In the genomic region with DNA sequence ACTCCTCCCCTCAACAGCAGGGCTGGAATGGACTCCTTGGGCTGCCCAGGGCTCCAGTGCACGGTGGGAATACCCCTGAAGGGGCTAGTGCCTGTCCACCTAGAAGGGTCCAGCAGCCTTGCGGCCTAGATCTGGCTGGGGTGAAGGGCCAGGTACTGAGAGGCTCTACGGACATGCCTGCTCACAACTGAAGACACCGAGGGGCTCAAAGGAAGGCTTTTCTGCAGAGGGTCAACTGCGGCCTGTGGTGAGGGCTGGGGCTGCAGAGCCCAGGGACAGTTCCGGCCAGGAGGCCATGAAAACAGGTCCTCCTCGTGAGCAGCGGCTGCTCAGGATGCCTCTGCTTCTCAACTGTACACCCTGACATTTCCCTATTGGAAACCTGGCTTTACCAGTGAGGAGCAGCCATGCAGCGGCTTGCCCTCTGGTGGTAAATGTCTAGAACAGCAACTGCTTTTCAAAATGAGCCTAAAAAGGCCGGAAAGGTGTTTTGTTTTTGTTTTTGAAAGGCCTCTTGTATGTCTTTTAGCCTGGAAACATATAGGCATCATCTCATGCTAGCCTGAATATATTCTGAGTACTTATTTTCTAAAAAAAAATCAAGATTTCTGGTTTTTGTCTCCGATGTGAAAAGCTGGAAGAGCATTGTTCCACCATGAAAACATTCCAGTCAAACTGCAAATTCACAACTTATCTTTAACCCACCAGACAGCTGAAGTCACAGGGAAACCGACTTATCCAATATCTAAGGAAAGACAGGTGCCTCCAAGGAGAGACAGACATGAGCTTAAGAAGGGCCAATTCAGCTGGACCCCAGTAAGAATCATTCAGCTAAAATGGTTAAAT, we compare ENCODE assay signal across 8 cellular contexts.
DNase-seq lines count a peak whose midpoint lies in the region; ATAC-seq and TF ChIP-seq lines count a peak whose summit lies in the region.

No MANE protein-coding gene starts in this region.

- H3K4me1 Mint-ChIP-seq in activated T-cell treated with anti-CD3 and anti-CD28 coated beads, Interleukin-2, amount 50 U/mL, for 4 hours (ENCODE audit: low read depth) = peaks cover 31% of the 10 kb centered on the region

- DNase-seq in AG09319 (ENCODE audit: extremely low read depth, low read depth) (no peak), GM06990 (ENCODE audit: extremely low read depth, insufficient read length) (peak; percentile 46), NCI-H345 treated with DMSO at 0.1 percent for 48 hours (lab: John Stamatoyannopoulos, UW; ENCODE audit: unreplicated experiment) (peak; percentile 1), germinal center (ENCODE audit: low spot score) (peak; percentile 77), NCI-H1048 (lab: John Stamatoyannopoulos, UW) (no peak)
- DNase-seq in activated T-cell treated with anti-CD3 and anti-CD28 coated beads, Interleukin-2, amount 50 U/mL, for 4 hours = peak; percentile 36

- no peak overlapping the region for H3K4me2 ChIP-seq in parathyroid adenoma (ENCODE audit: low read length)

- H3K9me3 ChIP-seq in parathyroid adenoma (ENCODE audit: control insufficient read depth, low read length) = no peaks in the 10 kb centered on the region

- TF ChIP-seq CTCF in AG09319 (IDR thresholded peaks at IDR 0.05; ENCODE audit: low read depth, low read length) = peak; percentile 90
- peak; percentile 89 for TF ChIP-seq CTCF in GM06990 (IDR thresholded peaks at IDR 0.05; ENCODE audit: insufficient read depth, low read length, poor library complexity, severe bottlenecking)
- peak; percentile 73 for TF ChIP-seq CTCF in parathyroid adenoma (IDR thresholded peaks at IDR 0.05)

- no peaks in the 10 kb centered on the region for H3K79me2 ChIP-seq in parathyroid adenoma

- no peaks in the 10 kb centered on the region for H3K4me1 ChIP-seq in parathyroid adenoma

- H3K36me3 ChIP-seq in GM06990 (ENCODE audit: control insufficient read depth, insufficient read depth, low read length) (no peaks in the 10 kb centered on the region), parathyroid adenoma (ENCODE audit: control insufficient read depth, insufficient read depth, low read length) (no peaks in the 10 kb centered on the region)

- no peak overlapping the region for H3K4me3 Mint-ChIP-seq in activated T-cell treated with anti-CD3 and anti-CD28 coated beads, Interleukin-2, amount 50 U/mL, for 4 hours

- no peaks in the 10 kb centered on the region for H3K36me3 Mint-ChIP-seq in activated T-cell treated with anti-CD3 and anti-CD28 coated beads, Interleukin-2, amount 50 U/mL, for 4 hours (ENCODE audit: insufficient read depth)

- H3K27ac ChIP-seq in parathyroid adenoma = no peak overlapping the region

- peaks cover 22% of the 10 kb centered on the region for H3K9me3 Mint-ChIP-seq in activated T-cell treated with anti-CD3 and anti-CD28 coated beads, Interleukin-2, amount 50 U/mL, for 4 hours

- no peaks in the 10 kb centered on the region for H3K27me3 Mint-ChIP-seq in activated T-cell treated with anti-CD3 and anti-CD28 coated beads, Interleukin-2, amount 50 U/mL, for 4 hours (ENCODE audit: low read depth)

- ATAC-seq in activated T-cell treated with anti-CD3 and anti-CD28 coated beads, Interleukin-2, amount 50 U/mL, for 4 hours = peak in 1 of 2 donors; percentile 39
- no peak for ATAC-seq in HG02884 (IDR thresholded peaks at IDR 0.05; ENCODE audit: unreplicated experiment)

- no peaks in the 10 kb centered on the region for H3K27me3 ChIP-seq in GM06990 (replicated peaks; ENCODE audit: control insufficient read depth, insufficient read depth, low read length)
- H3K27me3 ChIP-seq in parathyroid adenoma (ENCODE audit: control insufficient read depth, insufficient read depth, low read length) = no peaks in the 10 kb centered on the region

- H3K4me3 ChIP-seq in GM06990 (replicated peaks; ENCODE audit: low read depth, low read length) (no peak overlapping the region), parathyroid adenoma (ENCODE audit: low read depth, low read length) (no peak overlapping the region)

- H3K9ac ChIP-seq in parathyroid adenoma = no peak overlapping the region

- no peak overlapping the region for H2AFZ ChIP-seq in parathyroid adenoma

Comparison
In these comparisons a context has a peak if more than half of its experiments do, and no peak if none do; other contexts are left out.
1. DNase-seq: peak in GM06990 (single experiment), NCI-H345 treated with DMSO at 0.1 percent for 48 hours (single experiment), activated T-cell treated with anti-CD3 and anti-CD28 coated beads, Interleukin-2, amount 50 U/mL, for 4 hours (single experiment) and germinal center (single experiment); none in AG09319 (single experiment) and NCI-H1048 (single experiment).
2. Peak in every context shown above with its lines, with median percentiles within 50 percentile points of each other: CTCF ChIP-seq.